In genomic region chr5:181169459-181170236, GRCh38 we compare ENCODE assay signal across 10 cellular contexts. TPM values are rescaled to one million over a fixed set of nuclear protein-coding genes. Genes with fewer than 3 reads are reported as not detected.
DNase-seq lines count a peak whose midpoint lies in the region; ATAC-seq and TF ChIP-seq lines count a peak whose summit lies in the region.
"Not testable (repeated sequence)": the region's sequence is repeated elsewhere in the genome, so short reads cannot be mapped to it uniquely, and the experiment has no call there.
"Had no signal": no experiment of that assay in that cellular context is flagged by ENCODE, and none has a peak within 500 bp of the region (broad histone marks: within the 10 kb centered on the region; RNA-seq: fewer than 3 reads in every experiment).

No MANE protein-coding gene starts in this region.

- not testable (repeated sequence) for H3K9ac ChIP-seq in Karpas-422 (ENCODE audit: low read length)

- not testable (repeated sequence) for H2AFZ ChIP-seq in Karpas-422 (ENCODE audit: low read length)

- H3K9me2 ChIP-seq in Karpas-422 (replicated peaks; ENCODE audit: insufficient read depth, low read length), result not testable (repeated sequence)

- H3K9me3 ChIP-seq in Karpas-422 (ENCODE audit: low read length), result not testable (repeated sequence)

- peaks cover 31% of the 10 kb centered on the region for H3K4me1 ChIP-seq in Karpas-422 (ENCODE audit: low read length)

- peak overlapping the region; percentile 3 for H3K4me3 ChIP-seq in AG09309 (ENCODE audit: control insufficient read depth, low read depth, low read length)
- not testable (repeated sequence) for H3K4me3 ChIP-seq in Karpas-422 (ENCODE audit: low read length)

- not testable (repeated sequence) for H3K27ac ChIP-seq in Karpas-422 (ENCODE audit: low read length)

- not testable (repeated sequence) for H3K4me2 ChIP-seq in Karpas-422 (ENCODE audit: low read depth, low read length, poor library complexity, severe bottlenecking)

- DNase-seq in AG09309 (ENCODE audit: low read depth), result not testable (repeated sequence)
- DNase-seq in Karpas-422 (peak; percentile 75), SK-MEL-5 (ENCODE audit: low read depth, low spot score) (peak; percentile 78), dedifferentiated amniotic fluid mesenchymal stem cell (ENCODE audit: extremely low spot score) (peak; percentile 66), kidney glomerular epithelial cell (lab: John Stamatoyannopoulos, UW) (peak; percentile 52)
- peak; percentile 58 for DNase-seq in activated CD8-positive, alpha-beta memory T cell treated with anti-CD3 and anti-CD28 coated beads, Interleukin-2, amount 50 U/mL, for 4 hours
- peak; percentile 91 for DNase-seq in stimulated activated CD4-positive, alpha-beta T cell treated with anti-CD3 and anti-CD28 coated beads, Interleukin-1b, Interleukin-23, amount 100 ng/mL, for 48 hours

- not testable (repeated sequence) for H4K20me1 ChIP-seq in Karpas-422 (ENCODE audit: insufficient read depth, low read depth, low read length)

- ATAC-seq in GM19467 (IDR thresholded peaks at IDR 0.05; ENCODE audit: unreplicated experiment), result peak; percentile 51

- in situ Hi-C loops in SK-MEL-5 (cut with HindIII; ENCODE audit: low pct_unique_long_range_greater_than_20kb, low sequenced_read_pairs), result not testable (repeated sequence)

- not testable (repeated sequence) for H3K27me3 ChIP-seq in Karpas-422 (ENCODE audit: low read length)

- H3K36me3 ChIP-seq in Karpas-422 (ENCODE audit: insufficient read depth, low read length), result not testable (repeated sequence)

- H3K79me2 ChIP-seq in Karpas-422 (ENCODE audit: low read length), result not testable (repeated sequence)

- not testable (repeated sequence) for TF ChIP-seq CTCF in AG09309 (IDR thresholded peaks at IDR 0.05; ENCODE audit: control insufficient read depth, insufficient read depth, low read depth, low read length, missing control alignments)

RNA-seq across cellular contexts. Expression of gene OR2V2, which starts 22.3 kb away (rescaled TPM):
- total RNA-seq in Karpas-422 (2014; rRNA removed; shearing (Covaris generic); ENCODE audit: low replicate concordance), result not detected in 2 replicates
- not detected in 2 replicates for total RNA-seq in SK-MEL-5 (2014; rRNA removed; shearing (Covaris generic))
- not detected in 2 replicates for polyA plus RNA-seq in SK-MEL-5 (2015; cell fraction: cytosol; rRNA removed)
- not detected in 2 replicates for polyA plus RNA-seq in SK-MEL-5 (2015; cell fraction: nucleus; rRNA removed)
- total RNA-seq: esophagus squamous epithelium, right atrium auricular region had no signal

RNA-seq across cellular contexts. Expression of gene TRIM7, which starts 35.3 kb away (rescaled TPM):
- total RNA-seq in Karpas-422 (2014; rRNA removed; shearing (Covaris generic); ENCODE audit: low replicate concordance), result 2.0 TPM in 1 of 2 replicates, not detected in the other
- 4.1 and 6.8 TPM in 2 replicates for total RNA-seq in SK-MEL-5 (2014; rRNA removed; shearing (Covaris generic))
- 2.5 and 3.3 TPM in 2 replicates for polyA plus RNA-seq in SK-MEL-5 (2015; cell fraction: cytosol; rRNA removed)
- polyA plus RNA-seq in SK-MEL-5 (2015; cell fraction: nucleus; rRNA removed), result 1.7 and 3.6 TPM in 2 replicates

RNA-seq across cellular contexts. Expression of gene OR2V1, which starts 38.7 kb away (rescaled TPM):
- not detected in 2 replicates for total RNA-seq in Karpas-422 (2014; rRNA removed; shearing (Covaris generic); ENCODE audit: low replicate concordance)
- total RNA-seq in SK-MEL-5 (2014; rRNA removed; shearing (Covaris generic)), result not detected in 2 replicates
- not detected in 2 replicates for polyA plus RNA-seq in SK-MEL-5 (2015; cell fraction: cytosol; rRNA removed)
- not detected in 2 replicates for polyA plus RNA-seq in SK-MEL-5 (2015; cell fraction: nucleus; rRNA removed)
- total RNA-seq: esophagus squamous epithelium, right atrium auricular region had no signal

RNA-seq across cellular contexts. Expression of gene TRIM41, which starts 53.4 kb away (rescaled TPM):
- total RNA-seq in Karpas-422 (2014; rRNA removed; shearing (Covaris generic); ENCODE audit: low replicate concordance), result 23.6 and 46.2 TPM in 2 replicates
- 14.4 and 17.9 TPM in 2 replicates for total RNA-seq in SK-MEL-5 (2014; rRNA removed; shearing (Covaris generic))
- polyA plus RNA-seq in SK-MEL-5 (2015; cell fraction: cytosol; rRNA removed), result 18.4 and 18.7 TPM in 2 replicates
- 56.1 and 57.5 TPM in 2 replicates for polyA plus RNA-seq in SK-MEL-5 (2015; cell fraction: nucleus; rRNA removed)
